Comparison of ENCODE assay signal across 8 cellular contexts in the genomic region with DNA sequence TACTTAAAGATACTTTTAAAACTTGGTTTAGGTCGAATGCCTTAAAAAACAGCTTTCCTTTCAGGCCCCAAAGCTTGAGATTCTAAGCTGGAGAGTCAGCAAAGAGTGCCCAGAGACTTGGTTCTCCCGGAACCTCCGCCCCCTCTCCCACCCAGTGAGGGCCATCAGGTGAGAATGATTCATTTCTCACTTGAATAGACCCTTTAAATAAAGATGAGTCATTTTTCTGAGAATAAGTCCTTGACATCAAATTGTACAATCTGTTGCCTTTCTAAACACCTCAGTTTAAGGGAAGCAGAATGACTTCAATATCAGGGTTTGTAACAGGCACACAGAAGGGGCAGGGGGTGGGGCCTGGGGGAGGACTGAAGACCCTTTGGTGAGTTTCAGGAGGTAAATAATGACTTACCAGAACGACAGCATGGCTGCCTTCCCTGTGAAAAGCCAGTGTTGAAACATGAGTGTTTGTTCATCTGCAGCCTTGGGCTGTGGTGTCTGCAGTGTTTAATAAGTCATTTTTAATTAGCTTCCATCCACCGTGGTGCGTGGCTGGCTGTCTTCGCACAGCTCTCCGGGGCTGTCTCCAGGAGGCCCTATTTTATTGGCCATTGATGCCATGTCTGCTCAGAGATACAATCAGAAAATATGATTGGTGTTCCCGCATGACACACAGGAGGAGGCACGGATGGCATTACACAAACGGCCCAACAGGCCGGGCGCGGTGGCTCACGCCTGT.
DNase-seq lines count a peak whose midpoint lies in the region; ATAC-seq and TF ChIP-seq lines count a peak whose summit lies in the region.

No MANE protein-coding gene starts in this region.

- WGBS in prostate gland: 51% methylated on average over 15 of the region's 15 CpGs

- no peaks in the 10 kb centered on the region for H3K27me3 ChIP-seq in prostate gland (replicated peaks; ENCODE audit: insufficient read depth)

- H3K4me1 Mint-ChIP-seq in activated T-cell treated with anti-CD3 and anti-CD28 coated beads, Interleukin-2, amount 50 U/mL, for 4 hours (ENCODE audit: low read depth): peaks cover 7% of the 10 kb centered on the region

- H3K36me3 ChIP-seq in prostate gland: no peaks in the 10 kb centered on the region

- H3K4me3 ChIP-seq in prostate gland: no peak overlapping the region

- peak; percentile 59 to 77 for ATAC-seq in activated T-cell treated with anti-CD3 and anti-CD28 coated beads, Interleukin-2, amount 50 U/mL, for 4 hours
- no peak for ATAC-seq in HG03571 (IDR thresholded peaks at IDR 0.05; ENCODE audit: unreplicated experiment)

- no peak overlapping the region for H3K4me3 Mint-ChIP-seq in activated T-cell treated with anti-CD3 and anti-CD28 coated beads, Interleukin-2, amount 50 U/mL, for 4 hours

- H3K9me3 ChIP-seq in prostate gland: no peaks in the 10 kb centered on the region

- TF ChIP-seq CTCF in prostate gland (IDR thresholded peaks at IDR 0.05): no peak

- DNase-seq in activated T-cell treated with anti-CD3 and anti-CD28 coated beads, Interleukin-2, amount 50 U/mL, for 4 hours: no peak
- DNase-seq in activated T-cell treated with anti-CD3 and anti-CD28 coated beads for 4 hours (no peak), HPDE6-E6E7 (ENCODE audit: extremely low spot score) (peak; percentile 48), astrocyte of the hippocampus (ENCODE audit: low read depth, low spot score) (peak; percentile 75), prostate gland (ENCODE audit: low spot score) (no peak), ecto neural progenitor cell (ENCODE audit: low spot score) (no peak)
- no peak for DNase-seq in activated CD4-positive, CD25-positive, alpha-beta regulatory T cell treated with anti-CD3 and anti-CD28 coated beads, Interleukin-2, amount 50 U/mL, for 72 hours

- intact Hi-C loops in prostate gland (cut with DNase I): loop anchor here (5.0 to 10.0 kb wide), 3 partner anchors 65 to 290 kb away; a partner anchor contains a TSS

- TF ChIP-seq POLR2A in prostate gland (IDR thresholded peaks at IDR 0.05): no peak

- H3K9me3 Mint-ChIP-seq in activated T-cell treated with anti-CD3 and anti-CD28 coated beads, Interleukin-2, amount 50 U/mL, for 4 hours: no peaks in the 10 kb centered on the region

- H3K27me3 Mint-ChIP-seq in activated T-cell treated with anti-CD3 and anti-CD28 coated beads, Interleukin-2, amount 50 U/mL, for 4 hours (ENCODE audit: low read depth): peaks cover 36% of the 10 kb centered on the region

- H3K4me1 ChIP-seq in prostate gland (replicated peaks): no peaks in the 10 kb centered on the region

- H3K27ac ChIP-seq in prostate gland: peak overlapping the region; percentile 16 to 28

- no peaks in the 10 kb centered on the region for H3K36me3 Mint-ChIP-seq in activated T-cell treated with anti-CD3 and anti-CD28 coated beads, Interleukin-2, amount 50 U/mL, for 4 hours (ENCODE audit: insufficient read depth)

Comparison
In these comparisons a context has a peak if more than half of its experiments do, and no peak if none do; other contexts are left out.
1. DNase-seq: peak in HPDE6-E6E7 (single experiment) and astrocyte of the hippocampus (single experiment); none in activated T-cell treated with anti-CD3 and anti-CD28 coated beads, Interleukin-2, amount 50 U/mL, for 4 hours (single experiment), activated T-cell treated with anti-CD3 and anti-CD28 coated beads for 4 hours (single experiment), prostate gland (single experiment), activated CD4-positive, CD25-positive, alpha-beta regulatory T cell treated with anti-CD3 and anti-CD28 coated beads, Interleukin-2, amount 50 U/mL, for 72 hours (single experiment) and ecto neural progenitor cell (single experiment).